ENCODE assay signal across 19 cellular contexts in genomic region chr13:85700909-85701308, GRCh38.
"Had no signal": no experiment of that assay in that cellular context is flagged by ENCODE, and none has a peak within 500 bp of the region (broad histone marks: within the 10 kb centered on the region; RNA-seq: fewer than 3 reads in every experiment).

No MANE protein-coding gene starts in this region.

- H3K27me3 ChIP-seq: cardiac muscle cell, hepatocyte, neural progenitor cell, right atrium auricular region, thyroid gland had no signal

- H3K4me1 ChIP-seq: neural progenitor cell, right atrium auricular region, thyroid gland had no signal

- H3K36me3 ChIP-seq: cardiac muscle cell, neural progenitor cell, right atrium auricular region, thyroid gland had no signal

- DNase-seq: activated CD4-positive, alpha-beta T cell treated with anti-CD3 and anti-CD28 coated beads, Interleukin-2, amount 10 ng/mL, durations not matched to agents 24 days and 14 days; activated CD8-positive, alpha-beta T cell treated with anti-CD3 and anti-CD28 coated beads for 36 hours; activated naive CD4-positive, alpha-beta T cell treated with anti-CD3 and anti-CD28 coated beads, Interleukin-2, amount 10 ng/mL, durations not matched to agents 7 days and 5 days; activated naive CD8-positive, alpha-beta T cell treated with anti-CD3 and anti-CD28 coated beads, Interleukin-2, amount 50 U/mL, for 24 hours; activated T-cell treated with anti-CD3 and anti-CD28 coated beads, Interleukin-2, amount 50 U/mL, for 1 hour; anterior cingulate cortex; effector memory CD4-positive, alpha-beta T cell; left cardiac atrium; mesendoderm; naive thymus-derived CD4-positive, alpha-beta T cell; stimulated activated CD4-positive, alpha-beta T cell treated with anti-CD3 and anti-CD28 coated beads, Interleukin-12 subunit alpha, Interleukin-12 subunit beta, amount 100 ng/mL, for 4 hours; stimulated activated CD4-positive, alpha-beta T cell treated with anti-CD3 and anti-CD28 coated beads, Interleukin-1b, Interleukin-23, amount 100 ng/mL, for 48 hours; stimulated activated CD8-positive, alpha-beta memory T cell treated with anti-CD3 and anti-CD28 coated beads, Interleukin-4, amount 100 ng/mL, for 48 hours; stimulated activated naive CD4-positive, alpha-beta T cell; thyroid gland had no signal

- H3K9me3 ChIP-seq: right atrium auricular region, thyroid gland had no signal

- H3K4me3 ChIP-seq: cardiac muscle cell, hepatocyte, neural progenitor cell, right atrium auricular region, thyroid gland had no signal

- H3K27ac ChIP-seq: cardiac muscle cell, hepatocyte, neural progenitor cell, right atrium auricular region, thyroid gland had no signal
